ENCODE assay signal across 9 cellular contexts in the genomic region with DNA sequence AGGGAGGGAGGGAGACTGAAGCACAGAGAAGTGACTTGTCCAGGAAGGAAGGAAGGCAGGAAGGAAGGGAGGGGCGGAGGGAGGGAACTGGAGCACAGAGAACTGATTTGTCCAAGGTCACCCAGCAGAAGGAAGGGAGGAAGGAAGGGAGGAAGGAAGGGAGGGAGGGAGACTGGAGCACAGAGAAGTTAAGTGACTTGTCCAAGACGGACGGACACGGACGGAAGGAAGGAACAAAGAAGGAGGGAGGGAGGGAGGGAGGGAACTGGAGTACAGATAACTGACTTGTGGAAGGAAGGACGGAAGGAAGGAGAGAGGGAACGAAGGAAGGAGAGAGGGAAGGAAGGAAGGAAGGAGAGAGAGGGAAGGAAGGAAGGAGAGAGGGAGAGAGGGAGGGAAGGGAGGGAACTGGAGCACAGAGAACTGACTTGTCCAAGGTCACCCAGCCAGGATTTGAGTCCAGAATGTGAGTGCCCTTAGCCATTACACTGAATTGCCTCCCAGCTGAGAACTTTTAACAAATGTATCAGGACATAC. TPM values are rescaled to one million over a fixed set of nuclear protein-coding genes. Genes with fewer than 3 reads are reported as not detected.
DNase-seq lines count a peak whose midpoint lies in the region; ATAC-seq and TF ChIP-seq lines count a peak whose summit lies in the region.
"Had no signal": no experiment of that assay in that cellular context is flagged by ENCODE, and none has a peak within 500 bp of the region (broad histone marks: within the 10 kb centered on the region; RNA-seq: fewer than 3 reads in every experiment).

No MANE protein-coding gene starts in this region.

- no peaks in the 10 kb centered on the region for H4K20me1 ChIP-seq in osteoblast (ENCODE audit: insufficient read depth, low read length)

- H3K79me2 ChIP-seq in osteoblast (ENCODE audit: insufficient read depth, low read length), result no peaks in the 10 kb centered on the region

- H3K27me3 ChIP-seq in MG63 (no peaks in the 10 kb centered on the region), osteoblast (ENCODE audit: insufficient read depth, low read length) (no peaks in the 10 kb centered on the region)
- H3K27me3 ChIP-seq: ovary had no signal

- H3K4me3 ChIP-seq in MG63, result peak overlapping the region; percentile 75
- no peak overlapping the region for H3K4me3 ChIP-seq in osteoblast (ENCODE audit: insufficient read depth, low read length)
- no peak overlapping the region for H3K4me3 ChIP-seq in coronary artery

- H3K36me3 ChIP-seq in MG63, result peaks cover 5% of the 10 kb centered on the region
- H3K36me3 ChIP-seq in osteoblast (ENCODE audit: insufficient read depth, low read length), result no peaks in the 10 kb centered on the region
- H3K36me3 ChIP-seq: ovary had no signal

- H3K4me2 ChIP-seq in osteoblast (ENCODE audit: insufficient read depth, low read length), result peak overlapping the region; percentile 98

- H3K27ac ChIP-seq in osteoblast (ENCODE audit: low read depth, low read length) (no peak overlapping the region), coronary artery (peak overlapping the region in 1 of 2 donors; percentile 41)
- H3K27ac ChIP-seq: ovary had no signal

- TF ChIP-seq CTCF in osteoblast (IDR thresholded peaks at IDR 0.05; ENCODE audit: extremely low read depth, low read depth, low read length), result no peak
- TF ChIP-seq CTCF in coronary artery (IDR thresholded peaks at IDR 0.05), result no peak

- H3K9me3 ChIP-seq in MG63, result no peaks in the 10 kb centered on the region
- H3K9me3 ChIP-seq in osteoblast (ENCODE audit: low read depth, low read length), result no peaks in the 10 kb centered on the region
- H3K9me3 ChIP-seq: ovary had no signal

- ATAC-seq in GM21529 (IDR thresholded peaks at IDR 0.05; ENCODE audit: unreplicated experiment) (no peak), GM19035 (IDR thresholded peaks at IDR 0.05; ENCODE audit: unreplicated experiment) (no peak)

- peaks cover 9% of the 10 kb centered on the region for H3K4me1 ChIP-seq in osteoblast (ENCODE audit: insufficient read depth, low read length)

- no peak overlapping the region for H2AFZ ChIP-seq in osteoblast (ENCODE audit: low read length)

- peak; percentile 54 for DNase-seq in GF-D8 (lab: John Stamatoyannopoulos, UW)
- peak; percentile 41 for DNase-seq in MG63
- DNase-seq in cerebellar cortex (ENCODE audit: low spot score), result peak; percentile 41
- no peak for DNase-seq in osteoblast (ENCODE audit: insufficient read length, low spot score, missing footprints)
- DNase-seq in NCI-H2227 (lab: John Stamatoyannopoulos, UW; ENCODE audit: unreplicated experiment), result no peak
- DNase-seq in coronary artery (ENCODE audit: low spot score), result no peak
- DNase-seq: ovary had no signal

RNA-seq across cellular contexts. Expression of gene SLC35F2, which starts 1.5 kb away (rescaled TPM):
- 38.4 and 42.9 TPM in 2 replicates for total RNA-seq in MG63 (2014; rRNA removed; shearing (Covaris generic); ENCODE audit: low replicate concordance)
- total RNA-seq in osteoblast, result 5.4 and 6.2 TPM in 2 replicates

Comparison
In these comparisons a context has a peak if more than half of its experiments do, and no peak if none do; other contexts are left out.
1. DNase-seq: peak in GF-D8 (single experiment), MG63 (single experiment) and cerebellar cortex (single experiment); none in osteoblast (single experiment), NCI-H2227 (single experiment) and coronary artery (single experiment).